1 cellular context compared by ENCODE assay signal in the genomic region with DNA sequence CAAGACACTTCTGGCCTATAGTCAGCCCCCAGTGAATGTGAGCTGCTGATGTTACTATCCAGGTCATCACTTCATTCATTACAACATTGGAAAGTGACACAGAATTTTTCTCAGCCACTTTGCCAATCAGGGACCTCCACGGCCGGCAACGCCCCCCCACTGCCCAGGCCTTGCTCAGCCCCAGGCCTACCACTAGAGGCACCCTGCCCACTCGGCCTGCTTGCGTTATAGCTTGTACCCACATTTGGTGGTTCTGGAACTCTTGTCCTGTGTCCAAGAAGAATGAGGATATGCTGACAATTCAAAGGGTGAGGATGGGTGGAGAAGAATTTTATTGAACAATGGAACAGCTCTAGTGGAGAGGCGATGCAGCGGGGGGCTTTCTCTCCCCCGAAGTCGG.
TF ChIP-seq lines count a peak whose summit lies in the region.

No MANE protein-coding gene starts in this region.

TF ChIP-seq in GM23338, 12 proteins besides CTCF, POLR2A, EP300 and RAD21:
- TF ChIP-seq REST (IDR thresholded peaks at IDR 0.05; ENCODE audit: unreplicated experiment) (no peak), EZH2 (IDR thresholded peaks at IDR 0.05; ENCODE audit: low read depth, unreplicated experiment) (no peak), NANOG (IDR thresholded peaks at IDR 0.05; ENCODE audit: borderline replicate concordance) (no peak), ZNF331 (CRISPR knock-in tag; IDR thresholded peaks at IDR 0.05; ENCODE audit: low read depth) (no peak), ETS1 (IDR thresholded peaks at IDR 0.05) (no peak), POLR2AphosphoS5 (IDR thresholded peaks at IDR 0.05; ENCODE audit: low read depth) (no peak), JUNB (IDR thresholded peaks at IDR 0.05; ENCODE audit: unreplicated experiment) (no peak), CREB1 (CRISPR knock-in tag; IDR thresholded peaks at IDR 0.05; ENCODE audit: low read depth) (no peak), STAT1 (IDR thresholded peaks at IDR 0.05; ENCODE audit: unreplicated experiment) (no peak), ZNF114 (CRISPR knock-in tag; IDR thresholded peaks at IDR 0.05) (no peak), EZH2phosphoT487 (IDR thresholded peaks at IDR 0.05; ENCODE audit: unreplicated experiment) (no peak), ZNF462 (CRISPR knock-in tag; IDR thresholded peaks at IDR 0.05) (no peak)
TF ChIP-seq in GM23338: peak in this region for 0.
